In the genomic region with DNA sequence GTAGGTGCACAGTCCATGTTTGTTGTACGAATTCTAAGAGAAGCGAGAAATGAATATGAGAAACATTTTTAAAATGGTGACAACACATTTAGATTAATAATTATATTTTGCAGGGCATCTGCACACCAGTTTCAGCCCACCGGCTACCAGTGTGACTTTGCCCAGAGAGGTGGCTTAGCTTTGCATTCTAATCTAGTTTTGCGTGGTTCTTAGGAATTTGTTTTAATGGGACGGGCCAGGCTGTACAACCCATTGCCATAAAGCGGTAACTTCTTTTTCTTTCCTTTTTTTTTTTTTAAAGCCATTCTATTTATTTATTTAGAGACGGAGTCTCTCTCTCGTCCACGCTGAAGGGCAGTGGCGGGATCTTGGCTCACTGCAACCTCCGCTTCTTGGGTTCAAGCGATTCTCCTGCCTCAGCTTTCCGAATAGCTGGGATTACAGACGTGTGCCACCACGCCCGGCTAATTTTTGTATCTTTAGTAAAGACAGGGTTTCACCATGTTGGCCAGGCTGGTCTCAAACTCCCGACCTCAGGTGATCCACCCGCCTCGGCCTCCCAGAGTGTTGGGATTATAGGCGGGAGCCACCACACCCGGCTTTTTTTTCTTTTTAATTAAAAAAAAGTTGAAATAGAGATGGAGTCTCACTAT, we compare ENCODE assay signal across 1 cellular context.
TF ChIP-seq lines count a peak whose summit lies in the region.

No MANE protein-coding gene starts in this region.

TF ChIP-seq in endothelial cell of umbilical vein, 7 proteins besides CTCF, POLR2A, EP300 and RAD21 (continued from another document):
- TF ChIP-seq EZH2 (IDR thresholded peaks at IDR 0.05; ENCODE audit: borderline replicate concordance, low read depth, low read length, severe bottlenecking) (no peak), GATA2 (IDR thresholded peaks at IDR 0.05; ENCODE audit: insufficient read depth, insufficient read length, low read depth, low read length) (no peak), MYC (IDR thresholded peaks at IDR 0.05; ENCODE audit: low read depth, low read length) (no peak)
